Comparison of ENCODE assay signal across 1 cellular context in genomic region chr4:16231570-16232252, GRCh38.
TF ChIP-seq lines count a peak whose summit lies in the region.

No MANE protein-coding gene starts in this region.

TF ChIP-seq in GM23338, 12 proteins besides CTCF, POLR2A, EP300 and RAD21 (continued from another document):
- no peak for TF ChIP-seq CREB1 (CRISPR knock-in tag; IDR thresholded peaks at IDR 0.05; ENCODE audit: low read depth)
